ENCODE assay signal across 1 cellular context in genomic region chr9:127397722-127398647, GRCh38.
A peak's percentile ranks its signal among the peaks of the same experiment; 100 is the strongest.
TF ChIP-seq lines count a peak whose summit lies in the region.

No MANE protein-coding gene starts in this region.

TF ChIP-seq in HEK293, 187 proteins besides CTCF, POLR2A, EP300 and RAD21 (continued from another document and continues in another):
- TF ChIP-seq MEIS1 (CRISPR knock-in tag; IDR thresholded peaks at IDR 0.05; ENCODE audit: borderline replicate concordance) (no peak), ZNF776 (tag by site-specific recombination; IDR thresholded peaks at IDR 0.05; ENCODE audit: borderline replicate concordance) (no peak), AEBP2 (tag by site-specific recombination; IDR thresholded peaks at IDR 0.05; ENCODE audit: borderline replicate concordance) (no peak), ZNF274 (IDR thresholded peaks at IDR 0.05; ENCODE audit: low read length) (no peak), ZNF274 (tag by site-specific recombination; IDR thresholded peaks at IDR 0.05; ENCODE audit: borderline replicate concordance) (no peak), RBAK (tag by site-specific recombination; IDR thresholded peaks at IDR 0.05) (no peak), OSR2 (tag by site-specific recombination; IDR thresholded peaks at IDR 0.05) (no peak), ZNF174 (tag by site-specific recombination; IDR thresholded peaks at IDR 0.05) (no peak), SALL2 (tag by site-specific recombination; IDR thresholded peaks at IDR 0.05; ENCODE audit: borderline replicate concordance) (no peak), ZBTB7A (tag by site-specific recombination; IDR thresholded peaks at IDR 0.05; ENCODE audit: low read depth) (no peak), KLF17 (tag by site-specific recombination; IDR thresholded peaks at IDR 0.05) (no peak), ZNF239 (tag by site-specific recombination; IDR thresholded peaks at IDR 0.05) (no peak), ELK4 (IDR thresholded peaks at IDR 0.05; ENCODE audit: borderline replicate concordance, low read depth, low read length) (no peak), ZNF26 (tag by site-specific recombination; IDR thresholded peaks at IDR 0.05) (no peak), ZNF350 (tag by site-specific recombination; IDR thresholded peaks at IDR 0.05) (no peak), ZIC2 (tag by site-specific recombination; IDR thresholded peaks at IDR 0.05) (peak; percentile 99), ZNF112 (tag by site-specific recombination; IDR thresholded peaks at IDR 0.05) (no peak), ZNF561 (tag by site-specific recombination; IDR thresholded peaks at IDR 0.05; ENCODE audit: borderline replicate concordance) (peak; percentile 20; the same call in 1 of the 2 replicates), ZNF133 (tag by site-specific recombination; IDR thresholded peaks at IDR 0.05) (no peak), ZNF223 (tag by site-specific recombination; IDR thresholded peaks at IDR 0.05) (no peak), ZNF791 (tag by site-specific recombination; IDR thresholded peaks at IDR 0.05) (no peak), ZNF23 (tag by site-specific recombination; IDR thresholded peaks at IDR 0.05; ENCODE audit: borderline replicate concordance) (no peak), ZNF266 (tag by site-specific recombination; IDR thresholded peaks at IDR 0.05; ENCODE audit: low read depth) (no peak), PRDM4 (tag by site-specific recombination; IDR thresholded peaks at IDR 0.05) (no peak), ZNF529 (tag by site-specific recombination; IDR thresholded peaks at IDR 0.05; ENCODE audit: insufficient replicate concordance) (no peak), ATF2 (tag by site-specific recombination; IDR thresholded peaks at IDR 0.05; ENCODE audit: low read depth) (no peak), OVOL3 (tag by site-specific recombination; IDR thresholded peaks at IDR 0.05) (no peak), ZBTB10 (tag by site-specific recombination; IDR thresholded peaks at IDR 0.05) (no peak), ZNF341 (tag by site-specific recombination; IDR thresholded peaks at IDR 0.05; ENCODE audit: low read depth) (no peak), FEZF1 (tag by site-specific recombination; IDR thresholded peaks at IDR 0.05) (no peak), ZNF596 (tag by site-specific recombination; IDR thresholded peaks at IDR 0.05) (no peak), ZNF670 (tag by site-specific recombination; IDR thresholded peaks at IDR 0.05; ENCODE audit: low read depth) (no peak), REPIN1 (tag by site-specific recombination; IDR thresholded peaks at IDR 0.05; ENCODE audit: low read depth) (no peak), ZNF280D (tag by site-specific recombination; IDR thresholded peaks at IDR 0.05) (no peak), ZNF184 (tag by site-specific recombination; IDR thresholded peaks at IDR 0.05) (no peak), ZSCAN30 (tag by site-specific recombination; IDR thresholded peaks at IDR 0.05) (no peak), ZNF16 (tag by site-specific recombination; IDR thresholded peaks at IDR 0.05; ENCODE audit: low read depth) (no peak), ZNF777 (tag by site-specific recombination; IDR thresholded peaks at IDR 0.05; ENCODE audit: borderline replicate concordance) (0 out of 2 replicates have a peak, but pooled peaks have one; percentile 15), ZNF747 (tag by site-specific recombination; IDR thresholded peaks at IDR 0.05) (no peak), ZNF449 (tag by site-specific recombination; IDR thresholded peaks at IDR 0.05) (no peak), HOXD13 (CRISPR knock-in tag; IDR thresholded peaks at IDR 0.05; ENCODE audit: borderline replicate concordance) (no peak), HOXA7 (CRISPR knock-in tag; IDR thresholded peaks at IDR 0.05; ENCODE audit: borderline replicate concordance) (no peak), ZNF623 (tag by site-specific recombination; IDR thresholded peaks at IDR 0.05) (no peak), ZNF433 (tag by site-specific recombination; IDR thresholded peaks at IDR 0.05; ENCODE audit: low read depth) (no peak), GLIS1 (tag by site-specific recombination; IDR thresholded peaks at IDR 0.05) (peak; percentile 59; the same call in 1 of the 2 replicates), EGR2 (tag by site-specific recombination; IDR thresholded peaks at IDR 0.05; ENCODE audit: low read depth) (peak; percentile 49; the same call in 1 of the 2 replicates), ZNF394 (tag by site-specific recombination; IDR thresholded peaks at IDR 0.05; ENCODE audit: borderline replicate concordance) (no peak), MYNN (tag by site-specific recombination; IDR thresholded peaks at IDR 0.05; ENCODE audit: borderline replicate concordance) (no peak), KLF10 (tag by site-specific recombination; IDR thresholded peaks at IDR 0.05) (no peak), ZNF132 (tag by site-specific recombination; IDR thresholded peaks at IDR 0.05; ENCODE audit: borderline replicate concordance) (no peak), ZNF169 (tag by site-specific recombination; IDR thresholded peaks at IDR 0.05) (no peak), ZNF530 (tag by site-specific recombination; IDR thresholded peaks at IDR 0.05; ENCODE audit: low read depth) (no peak)
